In genomic region chr11:36023922-36024321, GRCh38 we compare ENCODE assay signal across 23 cellular contexts.
A peak's percentile ranks its signal among the peaks of the same experiment; 100 is the strongest.
DNase-seq lines count a peak whose midpoint lies in the region; ATAC-seq and TF ChIP-seq lines count a peak whose summit lies in the region.
"Had no signal": no experiment of that assay in that cellular context is flagged by ENCODE, and none has a peak within 500 bp of the region (broad histone marks: within the 10 kb centered on the region; RNA-seq: fewer than 3 reads in every experiment).

No MANE protein-coding gene starts in this region.

- peak; percentile 10 for DNase-seq in HFFc6
- DNase-seq in amniotic epithelial cell (ENCODE audit: low read depth), result peak; percentile 29
- peak; percentile 32 for DNase-seq in fibroblast of peridontal ligament (ENCODE audit: extremely low read depth)
- DNase-seq in progenitor cell of endocrine pancreas (ENCODE audit: low spot score, unreplicated experiment), result no peak
- DNase-seq in LoVo (ENCODE audit: low spot score), result no peak
- DNase-seq in activated T-cell treated with anti-CD3 and anti-CD28 coated beads, Interleukin-2, amount 50 U/mL, for 72 hours, result no peak
- no peak for DNase-seq in OCI-M2 (lab: John Stamatoyannopoulos, UW; ENCODE audit: unreplicated experiment)
- DNase-seq: activated B cell treated with CpG ODN at 0.5 μM for 24 hours; amniotic stem cell; BE2C; colonic mucosa; H9; heart left ventricle; MM.1S; NCI-H1694; NCI-H345; Right ventricle myocardium superior; stimulated activated CD4-positive, alpha-beta T cell treated with anti-CD3 and anti-CD28 coated beads, Interleukin-15, amount 100 ng/mL, for 24 hours; stimulated activated naive CD4-positive, alpha-beta T cell; transverse colon had no signal

- H3K27me3 Mint-ChIP-seq in HFFc6 (ENCODE audit: insufficient read depth) (no peaks in the 10 kb centered on the region), progenitor cell of endocrine pancreas (no peaks in the 10 kb centered on the region)
- H3K27me3 Mint-ChIP-seq in activated T-cell treated with anti-CD3 and anti-CD28 coated beads, Interleukin-2, amount 50 U/mL, for 72 hours (ENCODE audit: low read depth), result peaks cover 30% of the 10 kb centered on the region

- H3K9me3 Mint-ChIP-seq in HFFc6 (no peaks in the 10 kb centered on the region), progenitor cell of endocrine pancreas (ENCODE audit: low read depth) (peaks cover 2% of the 10 kb centered on the region)
- H3K9me3 Mint-ChIP-seq in activated T-cell treated with anti-CD3 and anti-CD28 coated beads, Interleukin-2, amount 50 U/mL, for 72 hours, result no peaks in the 10 kb centered on the region
- H3K9me3 Mint-ChIP-seq: activated B cell treated with CpG ODN at 0.5 μM for 24 hours; H9; T-helper 1 cell treated with Interleukin-12 subunit alpha and Interleukin-12 subunit beta and Interleukin-4 antibody, amounts not matched to agents 30 μg/mL and 1 μg/mL, for 36 hours had no signal

- H3K36me3 Mint-ChIP-seq in HFFc6 (ENCODE audit: low read depth) (no peaks in the 10 kb centered on the region), progenitor cell of endocrine pancreas (ENCODE audit: insufficient read depth) (peaks cover 4% of the 10 kb centered on the region)
- H3K36me3 Mint-ChIP-seq in activated T-cell treated with anti-CD3 and anti-CD28 coated beads, Interleukin-2, amount 50 U/mL, for 72 hours (ENCODE audit: insufficient read depth in 2 of 2), result no peaks in the 10 kb centered on the region

- H3K27ac Mint-ChIP-seq in HFFc6 (no peak overlapping the region), progenitor cell of endocrine pancreas (peak overlapping the region; percentile 17)
- H3K27ac Mint-ChIP-seq in activated T-cell treated with anti-CD3 and anti-CD28 coated beads, Interleukin-2, amount 50 U/mL, for 72 hours, result no peak overlapping the region
- H3K27ac Mint-ChIP-seq: activated B cell treated with CpG ODN at 0.5 μM for 24 hours; T-helper 1 cell treated with Interleukin-12 subunit alpha and Interleukin-12 subunit beta and Interleukin-4 antibody, amounts not matched to agents 30 μg/mL and 1 μg/mL, for 36 hours had no signal

- no peak overlapping the region for H3K4me3 Mint-ChIP-seq in HFFc6
- no peak overlapping the region for H3K4me3 Mint-ChIP-seq in progenitor cell of endocrine pancreas (ENCODE audit: low read depth)
- H3K4me3 Mint-ChIP-seq in activated T-cell treated with anti-CD3 and anti-CD28 coated beads, Interleukin-2, amount 50 U/mL, for 72 hours, result no peak overlapping the region
- H3K4me3 Mint-ChIP-seq: activated B cell treated with CpG ODN at 0.5 μM for 24 hours; H9; neural crest cell; T-helper 1 cell treated with Interleukin-12 subunit alpha and Interleukin-12 subunit beta and Interleukin-4 antibody, amounts not matched to agents 30 μg/mL and 1 μg/mL, for 36 hours had no signal

- no peak for ATAC-seq in GM21737 (IDR thresholded peaks at IDR 0.05; ENCODE audit: unreplicated experiment)
- no peak for ATAC-seq in activated T-cell treated with anti-CD3 and anti-CD28 coated beads, Interleukin-2, amount 50 U/mL, for 72 hours (replicated peaks in 1 of 2)
- ATAC-seq: heart left ventricle had no signal

- no peak for TF ChIP-seq CTCF in HFFc6 (IDR thresholded peaks at IDR 0.05)
- no peak for TF ChIP-seq CTCF in progenitor cell of endocrine pancreas (IDR thresholded peaks at IDR 0.05; ENCODE audit: unreplicated experiment)

- H3K4me1 Mint-ChIP-seq in HFFc6 (ENCODE audit: low read depth) (peaks cover 8% of the 10 kb centered on the region), progenitor cell of endocrine pancreas (ENCODE audit: low read depth) (peaks cover 8% of the 10 kb centered on the region)
- no peaks in the 10 kb centered on the region for H3K4me1 Mint-ChIP-seq in activated T-cell treated with anti-CD3 and anti-CD28 coated beads, Interleukin-2, amount 50 U/mL, for 72 hours (ENCODE audit: low read depth)
- H3K4me1 Mint-ChIP-seq: activated B cell treated with CpG ODN at 0.5 μM for 24 hours had no signal

Comparison
In these comparisons a context has a peak if more than half of its experiments do, and no peak if none do; other contexts are left out.
1. DNase-seq: peak in HFFc6 (single experiment), amniotic epithelial cell (single experiment) and fibroblast of peridontal ligament (single experiment); none in progenitor cell of endocrine pancreas (single experiment), LoVo (single experiment), activated T-cell treated with anti-CD3 and anti-CD28 coated beads, Interleukin-2, amount 50 U/mL, for 72 hours (0 of 2) and OCI-M2 (single experiment).